Comparison of ENCODE assay signal across 1 cellular context in genomic region chr11:112162761-112163669, GRCh38.
TF ChIP-seq lines count a peak whose summit lies in the region.

No MANE protein-coding gene starts in this region.

TF ChIP-seq in HepG2, 621 proteins besides CTCF, POLR2A, EP300 and RAD21:
- no peak for TF ChIP-seq SRSF9 (IDR thresholded peaks at IDR 0.05; ENCODE audit: borderline replicate concordance, insufficient read depth, low read depth, low read length, poor library complexity, severe bottlenecking)
- no peak for TF ChIP-seq IKZF5 (CRISPR knock-in tag; IDR thresholded peaks at IDR 0.05)
- no peak for TF ChIP-seq ZBTB7B (CRISPR knock-in tag; IDR thresholded peaks at IDR 0.05)
- no peak for TF ChIP-seq MYC (CRISPR knock-in tag; IDR thresholded peaks at IDR 0.05; ENCODE audit: borderline replicate concordance)
- no peak for TF ChIP-seq HNRNPUL1 (IDR thresholded peaks at IDR 0.05; ENCODE audit: low read depth, low read length)
- TF ChIP-seq ZSCAN12 (CRISPR knock-in tag; IDR thresholded peaks at IDR 0.05) = no peak
- no peak for TF ChIP-seq NR3C1 (CRISPR knock-in tag; IDR thresholded peaks at IDR 0.05)
- TF ChIP-seq ZNF432 (CRISPR knock-in tag; IDR thresholded peaks at IDR 0.05; ENCODE audit: borderline replicate concordance) = no peak
- TF ChIP-seq ZNF557 (CRISPR knock-in tag; IDR thresholded peaks at IDR 0.05) = no peak
- no peak for TF ChIP-seq ZC3H13 (CRISPR knock-in tag; IDR thresholded peaks at IDR 0.05)
- no peak for TF ChIP-seq ZNF24 (IDR thresholded peaks at IDR 0.05)
- TF ChIP-seq ZNF280B (CRISPR knock-in tag; IDR thresholded peaks at IDR 0.05; ENCODE audit: borderline replicate concordance) = no peak
- TF ChIP-seq HMGXB3 (CRISPR knock-in tag; IDR thresholded peaks at IDR 0.05; ENCODE audit: borderline replicate concordance) = no peak
- TF ChIP-seq TCF7L2 (IDR thresholded peaks at IDR 0.05; ENCODE audit: low read depth, low read length) = no peak
- no peak for TF ChIP-seq CENPT (CRISPR knock-in tag; IDR thresholded peaks at IDR 0.05; ENCODE audit: low read depth)
- no peak for TF ChIP-seq ZNF180 (CRISPR knock-in tag; IDR thresholded peaks at IDR 0.05; ENCODE audit: borderline replicate concordance, low read depth)
